ENCODE assay signal across 30 cellular contexts in genomic region chr14:46279776-46280175, GRCh38.
"Had no signal": no experiment of that assay in that cellular context is flagged by ENCODE, and none has a peak within 500 bp of the region (broad histone marks: within the 10 kb centered on the region; RNA-seq: fewer than 3 reads in every experiment).

No MANE protein-coding gene starts in this region.

- H3K4me1 Mint-ChIP-seq: activated B cell treated with CpG ODN at 0.5 μM for 24 hours; activated CD4-positive, alpha-beta T cell treated with anti-CD3 and anti-CD28 coated beads, Interleukin-2, amount 10 ng/mL, durations not matched to agents 24 days and 14 days; activated CD8-positive, alpha-beta memory T cell treated with anti-CD3 and anti-CD28 coated beads, Interleukin-2, amount 10 ng/mL, durations not matched to agents 7 days and 5 days; brain; central memory CD8-positive, alpha-beta T cell had no signal

- DNase-seq: activated B cell treated with CpG ODN at 0.5 μM for 24 hours; activated CD4-positive, alpha-beta T cell treated with anti-CD3 and anti-CD28 coated beads for 1 hour; activated CD4-positive, alpha-beta T cell treated with anti-CD3 and anti-CD28 coated beads, Interleukin-2, amount 10 ng/mL, durations not matched to agents 24 days and 14 days; activated CD4-positive, alpha-beta T cell treated with anti-CD3 and anti-CD28 coated beads, Interleukin-2, amount 50 U/mL, for 48 hours; activated CD8-positive, alpha-beta memory T cell treated with anti-CD3 and anti-CD28 coated beads, Interleukin-2, amount 10 ng/mL, durations not matched to agents 7 days and 5 days; activated effector memory CD4-positive, alpha-beta T cell treated with anti-CD3 and anti-CD28 coated beads, Interleukin-2, amount 50 U/mL, for 16 hours; activated naive CD4-positive, alpha-beta T cell treated with anti-CD3 and anti-CD28 coated beads for 36 hours; activated T-cell treated with anti-CD3 and anti-CD28 coated beads, Interleukin-2, amount 50 U/mL, for 4 hours; amygdala; KG1; MV-4-11; NCI-H1417 treated with DMSO at 0.1 percent for 48 hours; NCI-H1694; NCI-H2029; NCI-H2171 treated with DMSO at 0.1 percent for 48 hours; NCI-H226; NCI-H510A; NCI-H526 treated with DMSO at 0.1 percent for 48 hours; NCI-H82; NK-92 treated with Interleukin-12 subunit alpha and Interleukin-12 subunit beta, amount 100 ng/mL, for 24 hours; Peyer's patch; Right ventricle myocardium superior; SJCRH30; T-helper 9 cell had no signal

- H3K27ac Mint-ChIP-seq: activated B cell treated with CpG ODN at 0.5 μM for 24 hours; activated CD4-positive, alpha-beta T cell treated with anti-CD3 and anti-CD28 coated beads, Interleukin-2, amount 10 ng/mL, durations not matched to agents 24 days and 14 days; activated CD8-positive, alpha-beta memory T cell treated with anti-CD3 and anti-CD28 coated beads, Interleukin-2, amount 10 ng/mL, durations not matched to agents 7 days and 5 days; activated naive CD4-positive, alpha-beta T cell treated with anti-CD3 and anti-CD28 coated beads for 36 hours; activated naive CD8-positive, alpha-beta T cell; brain; T-helper 1 cell treated with Interleukin-12 subunit alpha and Interleukin-12 subunit beta and Interleukin-4 antibody, amounts not matched to agents 30 μg/mL and 1 μg/mL, for 36 hours had no signal

- H3K9me3 ChIP-seq: Peyer's patch, SJCRH30 had no signal

- H3K27me3 ChIP-seq: Peyer's patch, SJCRH30 had no signal

- H3K27ac ChIP-seq: Peyer's patch, RWPE1, SJCRH30 had no signal

- H3K36me3 ChIP-seq: Peyer's patch, SJCRH30 had no signal

- H3K36me3 Mint-ChIP-seq: activated CD8-positive, alpha-beta memory T cell treated with anti-CD3 and anti-CD28 coated beads, Interleukin-2, amount 10 ng/mL, durations not matched to agents 7 days and 5 days; activated naive CD8-positive, alpha-beta T cell; brain had no signal

- H3K4me1 ChIP-seq: Peyer's patch, SJCRH30 had no signal

- H3K27me3 Mint-ChIP-seq: activated B cell treated with CpG ODN at 0.5 μM for 24 hours; activated CD4-positive, alpha-beta T cell treated with anti-CD3 and anti-CD28 coated beads, Interleukin-2, amount 10 ng/mL, durations not matched to agents 24 days and 14 days; activated CD8-positive, alpha-beta memory T cell treated with anti-CD3 and anti-CD28 coated beads, Interleukin-2, amount 10 ng/mL, durations not matched to agents 7 days and 5 days; activated naive CD8-positive, alpha-beta T cell; brain; central memory CD8-positive, alpha-beta T cell had no signal

- H3K4me3 ChIP-seq: Peyer's patch, SJCRH30 had no signal

- H3K9me3 Mint-ChIP-seq: activated CD4-positive, alpha-beta T cell treated with anti-CD3 and anti-CD28 coated beads, Interleukin-2, amount 10 ng/mL, durations not matched to agents 24 days and 14 days had no signal

- H3K4me3 Mint-ChIP-seq: activated B cell treated with CpG ODN at 0.5 μM for 24 hours; activated CD4-positive, alpha-beta T cell treated with anti-CD3 and anti-CD28 coated beads, Interleukin-2, amount 10 ng/mL, durations not matched to agents 24 days and 14 days; activated CD8-positive, alpha-beta memory T cell treated with anti-CD3 and anti-CD28 coated beads, Interleukin-2, amount 10 ng/mL, durations not matched to agents 7 days and 5 days; activated naive CD4-positive, alpha-beta T cell treated with anti-CD3 and anti-CD28 coated beads for 36 hours; activated naive CD8-positive, alpha-beta T cell; activated T-cell treated with anti-CD3 and anti-CD28 coated beads, Interleukin-2, amount 50 U/mL, for 4 hours; brain; central memory CD8-positive, alpha-beta T cell; T-helper 1 cell treated with Interleukin-12 subunit alpha and Interleukin-12 subunit beta and Interleukin-4 antibody, amounts not matched to agents 30 μg/mL and 1 μg/mL, for 36 hours had no signal

- ATAC-seq: activated CD8-positive, alpha-beta memory T cell treated with anti-CD3 and anti-CD28 coated beads, Interleukin-2, amount 10 ng/mL, durations not matched to agents 7 days and 5 days; activated T-cell treated with anti-CD3 and anti-CD28 coated beads, Interleukin-2, amount 50 U/mL, for 4 hours; SK-N-SH treated with all-trans-retinoic acid at 6 μM for 48 hours had no signal
